Comparison of ENCODE assay signal across 22 cellular contexts in genomic region chr19:30049844-30050667, GRCh38.
DNase-seq lines count a peak whose midpoint lies in the region; ATAC-seq, FAIRE-seq and TF ChIP-seq lines count a peak whose summit lies in the region.
"Had no signal": no experiment of that assay in that cellular context is flagged by ENCODE, and none has a peak within 500 bp of the region (broad histone marks: within the 10 kb centered on the region; RNA-seq: fewer than 3 reads in every experiment).

No MANE protein-coding gene starts in this region.

- peaks cover 2% of the 10 kb centered on the region; the same call in 1 of the 2 replicates for H3K9me3 ChIP-seq in HEK293 (ENCODE audit: control insufficient read depth, insufficient read depth, low read depth, low read length)
- no peaks in the 10 kb centered on the region for H3K9me3 ChIP-seq in hepatocyte (ENCODE audit: low read depth)
- H3K9me3 ChIP-seq in small intestine (ENCODE audit: control insufficient read depth, low read depth) = no peaks in the 10 kb centered on the region
- H3K9me3 ChIP-seq in OCI-LY7 (ENCODE audit: low read length) = no peaks in the 10 kb centered on the region
- H3K9me3 ChIP-seq: psoas muscle, thoracic aorta had no signal

- ATAC-seq in WTC11 (no peak), HG03432 (IDR thresholded peaks at IDR 0.05; ENCODE audit: unreplicated experiment) (no peak)
- ATAC-seq: psoas muscle had no signal

- H3K79me2 ChIP-seq in hepatocyte (no peaks in the 10 kb centered on the region), OCI-LY7 (ENCODE audit: insufficient read depth, low read depth, low read length) (no peaks in the 10 kb centered on the region)

- H3K27me3 Mint-ChIP-seq in WTC11 (ENCODE audit: low read depth) = no peaks in the 10 kb centered on the region
- peaks cover 3% of the 10 kb centered on the region for H3K27me3 Mint-ChIP-seq in progenitor cell of endocrine pancreas
- H3K27me3 Mint-ChIP-seq: activated CD4-positive, alpha-beta T cell treated with anti-CD3 and anti-CD28 coated beads, Interleukin-2, amount 10 ng/mL, durations not matched to agents 24 days and 14 days; activated T-cell treated with anti-CD3 and anti-CD28 coated beads, Interleukin-2, amount 50 U/mL, for 24 hours had no signal

- DNase-seq in WTC11 (ENCODE audit: low spot score) = no peak
- DNase-seq in hepatocyte (ENCODE audit: low spot score) = no peak
- no peak for DNase-seq in progenitor cell of endocrine pancreas (ENCODE audit: low spot score, unreplicated experiment)
- no peak for DNase-seq in GM19240 (ENCODE audit: insufficient read length, low spot score)
- no peak for DNase-seq in small intestine
- DNase-seq in OCI-LY7 (ENCODE audit: low spot score) = no peak
- DNase-seq: activated CD4-positive, alpha-beta T cell treated with anti-CD3 and anti-CD28 coated beads, Interleukin-2, amount 10 ng/mL, durations not matched to agents 24 days and 14 days; activated gamma-delta T cell treated with Interleukin-2 at 50 U/mL for 16 hours; activated T-cell treated with anti-CD3 and anti-CD28 coated beads, Interleukin-2, amount 50 U/mL, for 24 hours; cerebellar nuclear complex; GOT3; KBM-7; kidney; NCI-H1105 treated with DMSO at 0.1 percent for 48 hours; NCI-H2029; psoas muscle; stimulated activated naive CD4-positive, alpha-beta T cell had no signal

- TF ChIP-seq CTCF in HEK293 (tag by site-specific recombination; IDR thresholded peaks at IDR 0.05) = no peak
- no peak for TF ChIP-seq CTCF in WTC11 (IDR thresholded peaks at IDR 0.05)
- no peak for TF ChIP-seq CTCF in hepatocyte (IDR thresholded peaks at IDR 0.05; ENCODE audit: poor library complexity)
- no peak for TF ChIP-seq CTCF in progenitor cell of endocrine pancreas (IDR thresholded peaks at IDR 0.05; ENCODE audit: unreplicated experiment)
- TF ChIP-seq CTCF in OCI-LY7 (conservative IDR thresholded peaks at IDR 0.05; ENCODE audit: low read length) = no peak

- H3K27ac Mint-ChIP-seq in WTC11 (no peak overlapping the region), progenitor cell of endocrine pancreas (peak overlapping the region; percentile 62)
- H3K27ac Mint-ChIP-seq: activated CD4-positive, alpha-beta T cell treated with anti-CD3 and anti-CD28 coated beads, Interleukin-2, amount 10 ng/mL, durations not matched to agents 24 days and 14 days; activated T-cell treated with anti-CD3 and anti-CD28 coated beads, Interleukin-2, amount 50 U/mL, for 24 hours had no signal

- no peaks in the 10 kb centered on the region for H4K20me1 ChIP-seq in hepatocyte (ENCODE audit: insufficient read depth, poor library complexity, severe bottlenecking)
- H4K20me1 ChIP-seq in OCI-LY7 (ENCODE audit: insufficient read depth, low read length) = no peaks in the 10 kb centered on the region

- 57% methylated on average over 12 of the region's 13 CpGs for WGBS in hepatocyte (ENCODE audit: low lambda C conversion rate, missing lambda C conversion rate)
- 66 to 68% (median 66%) methylated on average over 13 of the region's 13 CpGs for WGBS in small intestine, 3 donors

- H3K9me2 ChIP-seq in hepatocyte (replicated peaks; ENCODE audit: insufficient read depth) (no peaks in the 10 kb centered on the region), OCI-LY7 (ENCODE audit: insufficient read depth, low read length) (no peaks in the 10 kb centered on the region)

- no peaks in the 10 kb centered on the region for H3K9me3 Mint-ChIP-seq in WTC11
- no peaks in the 10 kb centered on the region for H3K9me3 Mint-ChIP-seq in progenitor cell of endocrine pancreas (ENCODE audit: low read depth)
- H3K9me3 Mint-ChIP-seq: activated CD4-positive, alpha-beta T cell treated with anti-CD3 and anti-CD28 coated beads, Interleukin-2, amount 10 ng/mL, durations not matched to agents 24 days and 14 days; activated T-cell treated with anti-CD3 and anti-CD28 coated beads, Interleukin-2, amount 50 U/mL, for 24 hours had no signal

- CTCF ChIA-PET in HEK293 (lab: Yijun Ruan, JAX) = interaction anchor here (0.7 to 2.4 kb wide), 3 partner anchors 51 to 599 kb away, joined by 3 to 7 read pairs (median 3); no protein-coding TSS in a partner anchor
- CTCF ChIA-PET in WTC11 (lab: Charles Lee) = no interaction called here
- CTCF ChIA-PET in OCI-LY7 (lab: Charles Lee; ENCODE audit: unreplicated experiment) = no interaction called here

- H3K4me1 ChIP-seq in HEK293 (ENCODE audit: control insufficient read depth, insufficient read depth, low read length) = peaks cover 26% of the 10 kb centered on the region
- H3K4me1 ChIP-seq in hepatocyte (ENCODE audit: insufficient read depth) = peaks cover 10% of the 10 kb centered on the region
- H3K4me1 ChIP-seq in small intestine (ENCODE audit: control insufficient read depth in 2 of 2, insufficient read depth in 1 of 2, low read depth in 1 of 2, low read length in 1 of 2) = no peaks in the 10 kb centered on the region
- H3K4me1 ChIP-seq in OCI-LY7 (ENCODE audit: insufficient read depth, low read length, poor library complexity, severe bottlenecking) = peaks cover 7% of the 10 kb centered on the region
- H3K4me1 ChIP-seq: psoas muscle had no signal

- H3K4me3 Mint-ChIP-seq in WTC11 (no peak overlapping the region), progenitor cell of endocrine pancreas (ENCODE audit: low read depth) (no peak overlapping the region)
- H3K4me3 Mint-ChIP-seq: activated CD4-positive, alpha-beta T cell treated with anti-CD3 and anti-CD28 coated beads, Interleukin-2, amount 10 ng/mL, durations not matched to agents 24 days and 14 days; activated T-cell treated with anti-CD3 and anti-CD28 coated beads, Interleukin-2, amount 50 U/mL, for 24 hours had no signal

- H3K27ac ChIP-seq in HEK293 (ENCODE audit: extremely low read depth, low read depth, low read length) (no peak overlapping the region), hepatocyte (no peak overlapping the region), small intestine (ENCODE audit: low read depth in 1 of 2, low read length in 1 of 2) (no peak overlapping the region), OCI-LY7 (ENCODE audit: low read depth, low read length, poor library complexity, severe bottlenecking) (no peak overlapping the region)
- H3K27ac ChIP-seq: psoas muscle, RWPE1, thoracic aorta had no signal

- H3K36me3 Mint-ChIP-seq in WTC11 (no peaks in the 10 kb centered on the region), progenitor cell of endocrine pancreas (ENCODE audit: insufficient read depth) (no peaks in the 10 kb centered on the region)

- FAIRE-seq in small intestine (lab: Jason Lieb, UNC) = no peak
- FAIRE-seq: GM12892, kidney had no signal

- H3K27me3 ChIP-seq in hepatocyte = no peaks in the 10 kb centered on the region
- no peaks in the 10 kb centered on the region for H3K27me3 ChIP-seq in small intestine (ENCODE audit: control insufficient read depth in 2 of 2, insufficient read depth in 2 of 2, low read length in 2 of 2)

- POLR2A ChIA-PET in HEK293 (lab: Yijun Ruan, JAX) = no interaction called here
- POLR2A ChIA-PET in WTC11 (lab: Charles Lee) = no interaction called here
- POLR2A ChIA-PET in OCI-LY7 (lab: Charles Lee) = interaction anchor here (0.6 to 1.0 kb wide), 3 partner anchors 15 to 65 kb away, joined by 3 read pairs; no protein-coding TSS in a partner anchor

- H3K4me3 ChIP-seq in HEK293 (ENCODE audit: low read depth, low read length) = no peak overlapping the region
- no peak overlapping the region for H3K4me3 ChIP-seq in hepatocyte
- H3K4me3 ChIP-seq in small intestine (ENCODE audit: low read depth in 1 of 2, low read length in 2 of 2) = no peak overlapping the region
- H3K4me3 ChIP-seq in OCI-LY7 (ENCODE audit: low read depth, low read length, poor library complexity, severe bottlenecking) = no peak overlapping the region
- H3K4me3 ChIP-seq: psoas muscle, thoracic aorta had no signal

- H3K36me3 ChIP-seq in HEK293 (ENCODE audit: control insufficient read depth in 2 of 2, insufficient read depth in 1 of 2, low read length in 2 of 2) = no peaks in the 10 kb centered on the region; a peak in 1 of 3 replicates
- no peaks in the 10 kb centered on the region for H3K36me3 ChIP-seq in hepatocyte (replicated peaks; ENCODE audit: insufficient read depth, low read depth)
- H3K36me3 ChIP-seq in small intestine (ENCODE audit: control insufficient read depth in 2 of 2, insufficient read depth in 2 of 2, low read length in 2 of 2) = no peaks in the 10 kb centered on the region
- no peaks in the 10 kb centered on the region for H3K36me3 ChIP-seq in OCI-LY7 (ENCODE audit: insufficient read depth, low read length)
- H3K36me3 ChIP-seq: thoracic aorta had no signal

- H2AFZ ChIP-seq in hepatocyte (no peak overlapping the region), OCI-LY7 (ENCODE audit: low read length) (no peak overlapping the region)

- H3K4me2 ChIP-seq in hepatocyte (peak overlapping the region; percentile 20), OCI-LY7 (ENCODE audit: low read length) (no peak overlapping the region)

- BruUV-seq in OCI-LY7 (replicated peaks; lab: Mats Ljungman, UMichigan) = no TSS peak

- H3K4me1 Mint-ChIP-seq in WTC11 (peaks cover 11% of the 10 kb centered on the region), progenitor cell of endocrine pancreas (ENCODE audit: low read depth) (peaks cover 8% of the 10 kb centered on the region)
- H3K4me1 Mint-ChIP-seq: activated CD4-positive, alpha-beta T cell treated with anti-CD3 and anti-CD28 coated beads, Interleukin-2, amount 10 ng/mL, durations not matched to agents 24 days and 14 days had no signal

- intact Hi-C loops in OCI-LY7 (cut with micrococcal nuclease; ENCODE audit: unreplicated experiment) = loop anchor here (5.0 to 10.0 kb wide), 2 partner anchors 125 to 602 kb away; no protein-coding TSS in a partner anchor

TF ChIP-seq in HEK293, 187 proteins besides CTCF, POLR2A, EP300 and RAD21 (continues in another document):
- no peak for TF ChIP-seq ZNF311 (tag by site-specific recombination; IDR thresholded peaks at IDR 0.05; ENCODE audit: borderline replicate concordance)
- no peak for TF ChIP-seq FEZF1 (tag by site-specific recombination; IDR thresholded peaks at IDR 0.05)
- no peak for TF ChIP-seq BCL11A (tag by site-specific recombination; IDR thresholded peaks at IDR 0.05; ENCODE audit: low read depth)
- 0 out of 2 replicates have a peak, but pooled peaks have one; percentile 39 for TF ChIP-seq ZNF266 (tag by site-specific recombination; IDR thresholded peaks at IDR 0.05; ENCODE audit: low read depth)
- TF ChIP-seq ZNF501 (tag by site-specific recombination; IDR thresholded peaks at IDR 0.05) = no peak
- peak; percentile 73 for TF ChIP-seq ZBTB48 (tag by site-specific recombination; IDR thresholded peaks at IDR 0.05)
